Comparison of ENCODE assay signal across 21 cellular contexts in the genomic region with DNA sequence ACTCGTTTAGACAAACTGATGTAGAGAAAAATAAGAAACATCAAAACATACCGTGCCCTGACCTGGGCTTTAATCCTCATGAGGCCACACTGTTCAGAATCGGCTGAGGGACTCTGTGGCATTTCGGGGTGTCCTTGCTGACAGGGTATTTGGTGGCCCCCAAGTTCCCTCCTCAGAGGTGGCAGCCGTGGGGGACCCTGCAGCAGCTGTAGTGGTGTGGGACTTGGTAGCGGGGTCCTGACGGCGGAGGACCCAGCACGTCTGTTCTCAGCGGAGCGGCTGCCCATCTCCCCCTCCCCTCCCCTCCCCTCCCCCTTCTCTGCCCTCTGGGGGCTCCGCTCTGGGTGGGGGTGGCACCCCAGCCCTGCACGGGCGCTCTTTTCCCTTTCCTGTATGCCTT. TPM values are rescaled to one million over a fixed set of nuclear protein-coding genes. Genes with fewer than 3 reads are reported as not detected.
DNase-seq lines count a peak whose midpoint lies in the region; ATAC-seq and TF ChIP-seq lines count a peak whose summit lies in the region.
"Had no signal": no experiment of that assay in that cellular context is flagged by ENCODE, and none has a peak within 500 bp of the region (broad histone marks: within the 10 kb centered on the region; RNA-seq: fewer than 3 reads in every experiment).

No MANE protein-coding gene starts in this region.

- no peak overlapping the region for H2BK15ac ChIP-seq in H9 (ENCODE audit: low read depth, low read length)

- H3K36me3 Mint-ChIP-seq in H9 (ENCODE audit: insufficient read depth in 1 of 3, low read depth in 3 of 3): no peaks in the 10 kb centered on the region
- no peaks in the 10 kb centered on the region for H3K36me3 Mint-ChIP-seq in activated CD4-positive, alpha-beta T cell treated with anti-CD3 and anti-CD28 coated beads for 36 hours (ENCODE audit: low read depth)
- H3K36me3 Mint-ChIP-seq: CD14-positive monocyte; CD8-positive, alpha-beta memory T cell had no signal

- H3K4me3 Mint-ChIP-seq in H9: no peak overlapping the region
- H3K4me3 Mint-ChIP-seq in activated CD4-positive, alpha-beta T cell treated with anti-CD3 and anti-CD28 coated beads for 36 hours: no peak overlapping the region
- H3K4me3 Mint-ChIP-seq: CD14-positive monocyte; CD4-positive, alpha-beta T cell; CD8-positive, alpha-beta memory T cell had no signal

- no peak overlapping the region for H3K4ac ChIP-seq in H9 (ENCODE audit: low read depth, low read length)

- H4K20me1 ChIP-seq in H9 (ENCODE audit: control insufficient read depth, insufficient read depth, insufficient read length): peaks cover 5% of the 10 kb centered on the region

- H3K18ac ChIP-seq in H9 (ENCODE audit: insufficient read length, low read depth, low read length): no peak overlapping the region

- no CpG with 5 or more reads among the region's 14 CpGs for WGBS in H9 (ENCODE audit: extremely low coverage, insufficient read length, low lambda C conversion rate)

- no peak overlapping the region for H2BK12ac ChIP-seq in H9 (ENCODE audit: insufficient read length, low read depth, low read length)

- no peak overlapping the region for H3K9ac ChIP-seq in H9 (ENCODE audit: extremely low read depth, insufficient read length, low read length)
- H3K9ac ChIP-seq: BLaER1 treated with 17β-estradiol and CSF1 and Interleukin-3, amounts not matched to agents 10 nM and 100 nM had no signal

- no peaks in the 10 kb centered on the region for H3K27me3 ChIP-seq in H9 (ENCODE audit: insufficient read depth, low read length)
- H3K27me3 ChIP-seq: BE2C had no signal

- H3K9me3 ChIP-seq in H9 (ENCODE audit: control insufficient read depth, low read depth, low read length): no peaks in the 10 kb centered on the region
- H3K9me3 ChIP-seq: A549; BE2C; BLaER1 treated with 17β-estradiol and CSF1 and Interleukin-3, amounts not matched to agents 10 nM and 100 nM had no signal

- H2BK5ac ChIP-seq in H9 (ENCODE audit: insufficient read length, low read length): no peak overlapping the region

- no peaks in the 10 kb centered on the region for H3K79me1 ChIP-seq in H9 (ENCODE audit: insufficient read depth, low read depth, low read length, poor library complexity, severe bottlenecking)

- no peak overlapping the region for H3K56ac ChIP-seq in H9 (ENCODE audit: insufficient read length, low read depth, low read length)

- DNase-seq in D341Med (ENCODE audit: low spot score) (peak; percentile 35), H9 (peak; percentile 10), left lobe of liver (ENCODE audit: low spot score) (peak; percentile 31), kidney tubule cell (ENCODE audit: low spot score) (no peak), retina (no peak)
- no peak for DNase-seq in activated CD4-positive, alpha-beta T cell treated with anti-CD3 and anti-CD28 coated beads for 36 hours
- DNase-seq: 8988T; ACHN; AML-193; BE2C; CD4-positive, alpha-beta T cell; CD8-positive, alpha-beta memory T cell; DMS53; DMS79 treated with DMSO at 0.1 percent for 48 hours; GF-D8; GOT3 had no signal

- no peaks in the 10 kb centered on the region; a peak in 1 of 5 replicates for H3K9me3 Mint-ChIP-seq in H9
- H3K9me3 Mint-ChIP-seq in activated CD4-positive, alpha-beta T cell treated with anti-CD3 and anti-CD28 coated beads for 36 hours (ENCODE audit: low read depth): no peaks in the 10 kb centered on the region
- H3K9me3 Mint-ChIP-seq: CD14-positive monocyte; CD4-positive, alpha-beta T cell; CD8-positive, alpha-beta memory T cell had no signal

- no peak overlapping the region for H4K8ac ChIP-seq in H9 (replicated peaks; ENCODE audit: insufficient read length, low read depth, low read length)

- no peak overlapping the region for H2AFZ ChIP-seq in H9 (ENCODE audit: low read length)

- no peak overlapping the region for H3K14ac ChIP-seq in H9 (ENCODE audit: insufficient read depth, low read length)

- CTCF ChIA-PET in activated CD4-positive, alpha-beta T cell treated with anti-CD3 and anti-CD28 coated beads for 36 hours (lab: Charles Lee): no interaction called here

- no peak overlapping the region for H2BK20ac ChIP-seq in H9 (ENCODE audit: low read depth, low read length, poor library complexity, severe bottlenecking)

- intact Hi-C loops in activated CD4-positive, alpha-beta T cell treated with anti-CD3 and anti-CD28 coated beads for 36 hours (cut with DNase I, micrococcal nuclease): no loop called here

- no peak overlapping the region for H3T11ph ChIP-seq in H9 (ENCODE audit: low read length)

- no peak overlapping the region for H2BK120ac ChIP-seq in H9 (ENCODE audit: low read depth, low read length, poor library complexity, severe bottlenecking)

- TF ChIP-seq CTCF in H9 (conservative IDR thresholded peaks at IDR 0.05): no peak

- no peak overlapping the region for H3K27ac Mint-ChIP-seq in H9
- no peak overlapping the region for H3K27ac Mint-ChIP-seq in activated CD4-positive, alpha-beta T cell treated with anti-CD3 and anti-CD28 coated beads for 36 hours
- H3K27ac Mint-ChIP-seq: CD14-positive monocyte; CD4-positive, alpha-beta T cell had no signal

- H3K23ac ChIP-seq in H9 (ENCODE audit: insufficient read length, low read depth, low read length): no peak overlapping the region

- no peaks in the 10 kb centered on the region for H3K4me1 Mint-ChIP-seq in H9
- H3K4me1 Mint-ChIP-seq in activated CD4-positive, alpha-beta T cell treated with anti-CD3 and anti-CD28 coated beads for 36 hours: peaks cover 7% of the 10 kb centered on the region

- no peak overlapping the region for H3K27ac ChIP-seq in H9 (ENCODE audit: insufficient read length, low read depth, low read length)
- H3K27ac ChIP-seq: A549; BLaER1 treated with 17β-estradiol and CSF1 and Interleukin-3, amounts not matched to agents 10 nM and 100 nM had no signal

- H3K4me2 ChIP-seq in H9 (ENCODE audit: insufficient read depth, insufficient read length, low read length): no peak overlapping the region
- H3K4me2 ChIP-seq: A549 had no signal

- H2AK5ac ChIP-seq in H9 (ENCODE audit: insufficient read length, low read length): no peak overlapping the region

- peaks cover 8% of the 10 kb centered on the region for H3K27me3 Mint-ChIP-seq in H9 (ENCODE audit: low read depth)
- H3K27me3 Mint-ChIP-seq in activated CD4-positive, alpha-beta T cell treated with anti-CD3 and anti-CD28 coated beads for 36 hours: peaks cover 14% of the 10 kb centered on the region

- H3K79me2 ChIP-seq in H9 (ENCODE audit: insufficient read depth, low read length): no peaks in the 10 kb centered on the region

- no peak for ATAC-seq in left lobe of liver
- ATAC-seq in activated CD4-positive, alpha-beta T cell treated with anti-CD3 and anti-CD28 coated beads for 36 hours: no peak
- ATAC-seq: A549, HCT116 had no signal

- H4K5ac ChIP-seq in H9 (ENCODE audit: insufficient read length, low read depth, low read length): no peak overlapping the region

- no peak overlapping the region for H4K91ac ChIP-seq in H9 (ENCODE audit: insufficient read length, low read depth, low read length)

- no peaks in the 10 kb centered on the region for H3K4me1 ChIP-seq in H9 (ENCODE audit: insufficient read depth, low read length)
- H3K4me1 ChIP-seq: A549, BE2C had no signal

- POLR2A ChIA-PET in activated CD4-positive, alpha-beta T cell treated with anti-CD3 and anti-CD28 coated beads for 36 hours (lab: Charles Lee): no interaction called here

- no peaks in the 10 kb centered on the region for H3K23me2 ChIP-seq in H9 (ENCODE audit: insufficient read length, low read depth, low read length, poor library complexity, severe bottlenecking)

RNA-seq across cellular contexts. Expression of a gene that starts 18.4 kb away (rescaled TPM):
- total RNA-seq in H9 (2021): 0.15 TPM in 1 of 2 replicates, not detected in the other
- total RNA-seq in left lobe of liver: not detected
- not detected for total RNA-seq in activated CD4-positive, alpha-beta T cell treated with anti-CD3 and anti-CD28 coated beads for 36 hours
- total RNA-seq: CD4-positive, alpha-beta T cell; CD8-positive, alpha-beta memory T cell; Daoy had no signal

Comparison
In these comparisons a context has a peak if more than half of its experiments do, and no peak if none do; other contexts are left out.
1. DNase-seq: peak in D341Med (single experiment), H9 (single experiment) and left lobe of liver (single experiment); none in activated CD4-positive, alpha-beta T cell treated with anti-CD3 and anti-CD28 coated beads for 36 hours (single experiment), kidney tubule cell (single experiment) and retina (single experiment).